Comparison of ENCODE assay signal across 14 cellular contexts in the genomic region with DNA sequence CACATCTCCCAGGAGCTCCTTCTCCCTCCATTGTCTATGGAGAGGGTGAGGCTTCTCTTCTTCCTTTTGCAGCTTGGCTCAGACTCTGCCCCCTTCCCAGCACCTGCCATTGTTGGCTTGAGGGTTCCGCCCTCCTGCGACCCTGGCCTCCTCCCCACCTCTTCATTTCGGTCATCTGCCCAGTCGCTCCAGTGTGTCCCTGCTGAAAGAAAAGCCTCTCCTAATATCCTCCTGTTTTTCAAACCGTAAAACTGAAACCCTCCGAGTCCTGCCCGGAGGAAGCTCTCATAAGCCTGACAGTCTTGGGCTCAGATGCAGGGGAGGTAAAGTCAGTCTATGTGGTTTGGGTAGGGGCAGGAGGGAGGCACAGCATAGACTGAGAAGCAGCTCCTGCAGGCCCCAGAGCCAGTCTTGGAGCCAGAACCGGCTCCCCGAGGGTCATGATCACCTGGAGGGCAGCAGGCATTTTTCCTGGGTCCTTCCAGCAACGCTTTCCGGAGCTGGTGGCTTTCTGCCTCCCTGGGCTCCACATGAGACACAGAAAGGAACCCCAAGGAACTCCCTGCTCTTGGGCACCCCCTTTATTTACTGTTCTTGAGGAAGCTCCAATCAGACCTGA.
DNase-seq lines count a peak whose midpoint lies in the region; ATAC-seq and TF ChIP-seq lines count a peak whose summit lies in the region.
"Had no signal": no experiment of that assay in that cellular context is flagged by ENCODE, and none has a peak within 500 bp of the region (broad histone marks: within the 10 kb centered on the region; RNA-seq: fewer than 3 reads in every experiment).

No MANE protein-coding gene starts in this region.

- CTCF ChIA-PET in Caco-2 (lab: Charles Lee) = no interaction called here
- CTCF ChIA-PET in PC-9 (lab: Charles Lee) = no interaction called here

- peak overlapping the region; percentile 97 for H3K27ac ChIP-seq in PC-9
- no peak overlapping the region for H3K27ac ChIP-seq in neuronal stem cell (replicated peaks; ENCODE audit: low read length)
- H3K27ac ChIP-seq: BLaER1 treated with 17β-estradiol and CSF1 and Interleukin-3, amounts not matched to agents 10 nM and 100 nM had no signal

- H3K18ac ChIP-seq in neuronal stem cell (ENCODE audit: low read length) = peak overlapping the region; percentile 77

- DNase-seq in Caco-2 = no peak
- no peak for DNase-seq in PC-9
- no peak for DNase-seq in neuronal stem cell (ENCODE audit: low spot score)
- peak; percentile 43 for DNase-seq in type B pancreatic cell (ENCODE audit: extremely low spot score, unreplicated experiment)
- DNase-seq in effector memory CD8-positive, alpha-beta T cell = no peak
- DNase-seq in stimulated activated naive CD8-positive, alpha-beta T cell treated with anti-CD3 and anti-CD28 coated beads, Interleukin-15, amount 100 ng/mL, for 72 hours = no peak
- no peak for DNase-seq in natural killer cell treated with Interleukin-12 subunit alpha and Interleukin-12 subunit beta and Interleukin-15 and Interleukin-18, amount 100 ng/mL, for 72 hours (ENCODE audit: low spot score)
- DNase-seq: DMS79 treated with DMSO at 0.1 percent for 48 hours, GF-D8, IMR-90 had no signal

- peak overlapping the region; percentile 48 for H4K8ac ChIP-seq in neuronal stem cell (ENCODE audit: low read depth, low read length)

- no peak overlapping the region for H3K23ac ChIP-seq in neuronal stem cell (ENCODE audit: low read depth, low read length, poor library complexity)

- H3K9me3 ChIP-seq in Caco-2 (peaks cover 7% of the 10 kb centered on the region; the same call in 1 of the 2 replicates), PC-9 (ENCODE audit: insufficient read depth, low read depth) (no peaks in the 10 kb centered on the region; the same call in 1 of the 2 replicates), neuronal stem cell (replicated peaks in 1 of 2; ENCODE audit: control insufficient read depth in 2 of 2, insufficient read depth in 1 of 2, low read depth in 1 of 2, low read length in 2 of 2) (peaks cover 0 to 1% of the 10 kb centered on the region in 2 donors)
- H3K9me3 ChIP-seq: BLaER1 treated with 17β-estradiol and CSF1 and Interleukin-3, amounts not matched to agents 10 nM and 100 nM had no signal

- TF ChIP-seq CTCF in Caco-2 (IDR thresholded peaks at IDR 0.05; ENCODE audit: insufficient read depth in 1 of 2, low read depth in 1 of 2, low read length in 1 of 2, severe bottlenecking in 1 of 2, unreplicated experiment in 1 of 2) (no peak), PC-9 (conservative IDR thresholded peaks at IDR 0.05) (no peak), type B pancreatic cell (conservative IDR thresholded peaks at IDR 0.05) (no peak)

- no peak overlapping the region for H4K91ac ChIP-seq in neuronal stem cell (ENCODE audit: low read depth, low read length, poor library complexity)

- H3K27me3 ChIP-seq in Caco-2 (replicated peaks; ENCODE audit: control insufficient read depth, insufficient read depth, low read length) = no peaks in the 10 kb centered on the region
- H3K27me3 ChIP-seq in PC-9 (ENCODE audit: insufficient read depth, low read depth) = no peaks in the 10 kb centered on the region
- no peaks in the 10 kb centered on the region for H3K27me3 ChIP-seq in neuronal stem cell (ENCODE audit: control insufficient read depth in 3 of 3, insufficient read depth in 3 of 3, low read depth in 1 of 3, low read length in 3 of 3)
- H3K27me3 ChIP-seq: BLaER1 treated with 17β-estradiol and CSF1 and Interleukin-3, amounts not matched to agents 10 nM and 100 nM had no signal

- H4K20me1 ChIP-seq in PC-9 (ENCODE audit: insufficient read depth) = no peaks in the 10 kb centered on the region
- H4K20me1 ChIP-seq: BLaER1 treated with 17β-estradiol and CSF1 and Interleukin-3, amounts not matched to agents 10 nM and 100 nM had no signal

- H3K4me3 ChIP-seq in Caco-2 (ENCODE audit: low read depth, low read length) (no peak overlapping the region), PC-9 (no peak overlapping the region), neuronal stem cell (ENCODE audit: low read length in 2 of 2) (no peak overlapping the region)
- H3K4me3 ChIP-seq: BLaER1 treated with 17β-estradiol and CSF1 and Interleukin-3, amounts not matched to agents 10 nM and 100 nM had no signal

- no peak overlapping the region for H3K4me3 Mint-ChIP-seq in Caco-2 (ENCODE audit: unreplicated experiment)
- H3K4me3 Mint-ChIP-seq in type B pancreatic cell = no peak overlapping the region
- no peak overlapping the region for H3K4me3 Mint-ChIP-seq in effector memory CD8-positive, alpha-beta T cell
- H3K4me3 Mint-ChIP-seq in stimulated activated naive CD8-positive, alpha-beta T cell treated with anti-CD3 and anti-CD28 coated beads, Interleukin-15, amount 100 ng/mL, for 72 hours = no peak overlapping the region
- H3K4me3 Mint-ChIP-seq in natural killer cell treated with Interleukin-12 subunit alpha and Interleukin-12 subunit beta and Interleukin-15 and Interleukin-18, amount 100 ng/mL, for 72 hours = no peak overlapping the region
- H3K4me3 Mint-ChIP-seq: B cell; CD8-positive, alpha-beta T cell; H9 had no signal

- H2AFZ ChIP-seq in PC-9 (peak overlapping the region; percentile 69; the same call in 1 of the 2 replicates), neuronal stem cell (ENCODE audit: low read length) (no peak overlapping the region)

- H2AK5ac ChIP-seq in neuronal stem cell (ENCODE audit: low read depth, low read length) = peak overlapping the region; percentile 92

- H3K9me3 Mint-ChIP-seq in Caco-2 (ENCODE audit: unreplicated experiment) (peaks cover 10% of the 10 kb centered on the region), type B pancreatic cell (peaks cover 13% of the 10 kb centered on the region)
- no peaks in the 10 kb centered on the region for H3K9me3 Mint-ChIP-seq in effector memory CD8-positive, alpha-beta T cell
- H3K9me3 Mint-ChIP-seq in stimulated activated naive CD8-positive, alpha-beta T cell treated with anti-CD3 and anti-CD28 coated beads, Interleukin-15, amount 100 ng/mL, for 72 hours = no peaks in the 10 kb centered on the region
- no peaks in the 10 kb centered on the region for H3K9me3 Mint-ChIP-seq in natural killer cell treated with Interleukin-12 subunit alpha and Interleukin-12 subunit beta and Interleukin-15 and Interleukin-18, amount 100 ng/mL, for 72 hours
- H3K9me3 Mint-ChIP-seq: CD8-positive, alpha-beta T cell had no signal

- H3K79me1 ChIP-seq in neuronal stem cell (ENCODE audit: low read depth, low read length) = no peaks in the 10 kb centered on the region

- H3K36me3 Mint-ChIP-seq in Caco-2 (ENCODE audit: insufficient read depth, unreplicated experiment) = peaks cover 7% of the 10 kb centered on the region
- no peaks in the 10 kb centered on the region for H3K36me3 Mint-ChIP-seq in type B pancreatic cell
- no peaks in the 10 kb centered on the region for H3K36me3 Mint-ChIP-seq in effector memory CD8-positive, alpha-beta T cell (ENCODE audit: insufficient read depth)
- no peaks in the 10 kb centered on the region for H3K36me3 Mint-ChIP-seq in natural killer cell treated with Interleukin-12 subunit alpha and Interleukin-12 subunit beta and Interleukin-15 and Interleukin-18, amount 100 ng/mL, for 72 hours
- H3K36me3 Mint-ChIP-seq: CD8-positive, alpha-beta T cell had no signal

- peak overlapping the region; percentile 62 for H2BK15ac ChIP-seq in neuronal stem cell (ENCODE audit: low read length)

- H3K4me2 ChIP-seq in PC-9 = peak overlapping the region; percentile 54; the same call in 1 of the 2 replicates
- no peak overlapping the region for H3K4me2 ChIP-seq in neuronal stem cell (ENCODE audit: insufficient read depth, low read length, poor library complexity, severe bottlenecking)
- H3K4me2 ChIP-seq: BLaER1 treated with 17β-estradiol and CSF1 and Interleukin-3, amounts not matched to agents 10 nM and 100 nM had no signal

- H3K79me2 ChIP-seq in PC-9 (ENCODE audit: low read depth) = no peaks in the 10 kb centered on the region

- ATAC-seq in effector memory CD8-positive, alpha-beta T cell (replicated peaks) = no peak
- ATAC-seq in stimulated activated naive CD8-positive, alpha-beta T cell treated with anti-CD3 and anti-CD28 coated beads, Interleukin-15, amount 100 ng/mL, for 72 hours = no peak
- no peak for ATAC-seq in natural killer cell treated with Interleukin-12 subunit alpha and Interleukin-12 subunit beta and Interleukin-15 and Interleukin-18, amount 100 ng/mL, for 72 hours
- ATAC-seq: CD8-positive, alpha-beta T cell had no signal

- no peak overlapping the region for H3K9ac ChIP-seq in neuronal stem cell (ENCODE audit: low read depth, low read length, poor library complexity)
- H3K9ac ChIP-seq: BLaER1 treated with 17β-estradiol and CSF1 and Interleukin-3, amounts not matched to agents 10 nM and 100 nM had no signal

- intact Hi-C loops in Caco-2 (cut with micrococcal nuclease; ENCODE audit: unreplicated experiment) = no loop called here
- intact Hi-C loops in PC-9 (cut with micrococcal nuclease; ENCODE audit: unreplicated experiment) = loop anchor here (5.0 kb wide), 1 partner anchor 34 kb away; no protein-coding TSS in a partner anchor

- H3K9me2 ChIP-seq in PC-9 (ENCODE audit: insufficient read depth) = no peaks in the 10 kb centered on the region

- POLR2A ChIA-PET in Caco-2 (lab: Charles Lee) (no interaction called here), PC-9 (lab: Charles Lee; ENCODE audit: unreplicated experiment) (no interaction called here)

- peak overlapping the region; percentile 52 for H2BK12ac ChIP-seq in neuronal stem cell (ENCODE audit: low read length)

- H3K4me1 ChIP-seq in Caco-2 (peaks cover 44% of the 10 kb centered on the region), PC-9 (replicated peaks; ENCODE audit: insufficient read depth) (peaks cover 42% of the 10 kb centered on the region), neuronal stem cell (ENCODE audit: control insufficient read depth in 2 of 2, insufficient read depth in 1 of 2, low read depth in 1 of 2, low read length in 2 of 2) (peaks cover 4 to 11% of the 10 kb centered on the region in 2 donors)
- H3K4me1 ChIP-seq: BLaER1 treated with 17β-estradiol and CSF1 and Interleukin-3, amounts not matched to agents 10 nM and 100 nM had no signal

- no peak overlapping the region for H3K14ac ChIP-seq in neuronal stem cell (ENCODE audit: low read length)

- no CpG with 5 or more reads among the region's 11 CpGs for WGBS in neuronal stem cell (ENCODE audit: extremely low coverage in 2 of 2, insufficient read length in 2 of 2, insufficient replicate concordance in 1 of 2), 2 donors

- no peak overlapping the region for H2BK120ac ChIP-seq in neuronal stem cell (ENCODE audit: low read depth, low read length)

- H3K4me1 Mint-ChIP-seq in Caco-2 (ENCODE audit: low read depth, unreplicated experiment) (peaks cover 36% of the 10 kb centered on the region), type B pancreatic cell (ENCODE audit: unreplicated experiment) (peaks cover 26% of the 10 kb centered on the region)
- no peaks in the 10 kb centered on the region for H3K4me1 Mint-ChIP-seq in effector memory CD8-positive, alpha-beta T cell (ENCODE audit: low read depth in 2 of 2)
- H3K4me1 Mint-ChIP-seq in stimulated activated naive CD8-positive, alpha-beta T cell treated with anti-CD3 and anti-CD28 coated beads, Interleukin-15, amount 100 ng/mL, for 72 hours = no peaks in the 10 kb centered on the region
- H3K4me1 Mint-ChIP-seq in natural killer cell treated with Interleukin-12 subunit alpha and Interleukin-12 subunit beta and Interleukin-15 and Interleukin-18, amount 100 ng/mL, for 72 hours (ENCODE audit: low read depth in 2 of 2) = no peaks in the 10 kb centered on the region
- H3K4me1 Mint-ChIP-seq: B cell had no signal

- H3F3A ChIP-seq in PC-9 (ENCODE audit: insufficient read depth, low read depth) = peaks cover 24% of the 10 kb centered on the region

- H3K36me3 ChIP-seq in Caco-2 (ENCODE audit: control insufficient read depth, insufficient read depth, low read length) (no peaks in the 10 kb centered on the region; the same call in 1 of the 2 replicates), PC-9 (ENCODE audit: low read depth) (no peaks in the 10 kb centered on the region; the same call in 1 of the 2 replicates), neuronal stem cell (replicated peaks in 1 of 2; ENCODE audit: control insufficient read depth in 2 of 2, insufficient read depth in 2 of 2, low read length in 2 of 2) (no peaks in the 10 kb centered on the region)
- H3K36me3 ChIP-seq: BLaER1 treated with 17β-estradiol and CSF1 and Interleukin-3, amounts not matched to agents 10 nM and 100 nM had no signal

- H2BK5ac ChIP-seq in neuronal stem cell (ENCODE audit: low read length) = peak overlapping the region; percentile 79

- no peak overlapping the region for H3K4ac ChIP-seq in neuronal stem cell (ENCODE audit: low read length)

- H3K27me3 Mint-ChIP-seq in Caco-2 (ENCODE audit: insufficient read depth, unreplicated experiment) (no peaks in the 10 kb centered on the region), type B pancreatic cell (no peaks in the 10 kb centered on the region)
- peaks cover 29 to 42% of the 10 kb centered on the region in 2 donors for H3K27me3 Mint-ChIP-seq in effector memory CD8-positive, alpha-beta T cell
- H3K27me3 Mint-ChIP-seq in stimulated activated naive CD8-positive, alpha-beta T cell treated with anti-CD3 and anti-CD28 coated beads, Interleukin-15, amount 100 ng/mL, for 72 hours = peaks cover 25% of the 10 kb centered on the region
- H3K27me3 Mint-ChIP-seq in natural killer cell treated with Interleukin-12 subunit alpha and Interleukin-12 subunit beta and Interleukin-15 and Interleukin-18, amount 100 ng/mL, for 72 hours = peaks cover 0 to 12% of the 10 kb centered on the region in 2 donors
- H3K27me3 Mint-ChIP-seq: B cell had no signal

- H3K27ac Mint-ChIP-seq in Caco-2 (ENCODE audit: unreplicated experiment) (peak overlapping the region; percentile 76), type B pancreatic cell (peak overlapping the region; percentile 63)
- no peak overlapping the region for H3K27ac Mint-ChIP-seq in effector memory CD8-positive, alpha-beta T cell
- no peak overlapping the region for H3K27ac Mint-ChIP-seq in stimulated activated naive CD8-positive, alpha-beta T cell treated with anti-CD3 and anti-CD28 coated beads, Interleukin-15, amount 100 ng/mL, for 72 hours
- no peak overlapping the region for H3K27ac Mint-ChIP-seq in natural killer cell treated with Interleukin-12 subunit alpha and Interleukin-12 subunit beta and Interleukin-15 and Interleukin-18, amount 100 ng/mL, for 72 hours
- H3K27ac Mint-ChIP-seq: B cell; CD8-positive, alpha-beta T cell had no signal

- no TSS peak for BruUV-seq in Caco-2 (replicated peaks; lab: Mats Ljungman, UMichigan)
- BruUV-seq in PC-9 (replicated peaks; lab: Mats Ljungman, UMichigan) = no TSS peak

Comparison
In these comparisons a context has a peak if more than half of its experiments do, and no peak if none do; other contexts are left out.
1. H3K27ac Mint-ChIP-seq: peak in Caco-2 (single experiment) and type B pancreatic cell (single experiment); none in effector memory CD8-positive, alpha-beta T cell (0 of 2), stimulated activated naive CD8-positive, alpha-beta T cell treated with anti-CD3 and anti-CD28 coated beads, Interleukin-15, amount 100 ng/mL, for 72 hours (0 of 2) and natural killer cell treated with Interleukin-12 subunit alpha and Interleukin-12 subunit beta and Interleukin-15 and Interleukin-18, amount 100 ng/mL, for 72 hours (0 of 2).